ENCODE assay signal across 1 cellular context in genomic region chr3:131503328-131503650, GRCh38.
TF ChIP-seq lines count a peak whose summit lies in the region.

No MANE protein-coding gene starts in this region.

TF ChIP-seq in HepG2, 621 proteins besides CTCF, POLR2A, EP300 and RAD21 (continued from another document):
- TF ChIP-seq, protein P1, sequence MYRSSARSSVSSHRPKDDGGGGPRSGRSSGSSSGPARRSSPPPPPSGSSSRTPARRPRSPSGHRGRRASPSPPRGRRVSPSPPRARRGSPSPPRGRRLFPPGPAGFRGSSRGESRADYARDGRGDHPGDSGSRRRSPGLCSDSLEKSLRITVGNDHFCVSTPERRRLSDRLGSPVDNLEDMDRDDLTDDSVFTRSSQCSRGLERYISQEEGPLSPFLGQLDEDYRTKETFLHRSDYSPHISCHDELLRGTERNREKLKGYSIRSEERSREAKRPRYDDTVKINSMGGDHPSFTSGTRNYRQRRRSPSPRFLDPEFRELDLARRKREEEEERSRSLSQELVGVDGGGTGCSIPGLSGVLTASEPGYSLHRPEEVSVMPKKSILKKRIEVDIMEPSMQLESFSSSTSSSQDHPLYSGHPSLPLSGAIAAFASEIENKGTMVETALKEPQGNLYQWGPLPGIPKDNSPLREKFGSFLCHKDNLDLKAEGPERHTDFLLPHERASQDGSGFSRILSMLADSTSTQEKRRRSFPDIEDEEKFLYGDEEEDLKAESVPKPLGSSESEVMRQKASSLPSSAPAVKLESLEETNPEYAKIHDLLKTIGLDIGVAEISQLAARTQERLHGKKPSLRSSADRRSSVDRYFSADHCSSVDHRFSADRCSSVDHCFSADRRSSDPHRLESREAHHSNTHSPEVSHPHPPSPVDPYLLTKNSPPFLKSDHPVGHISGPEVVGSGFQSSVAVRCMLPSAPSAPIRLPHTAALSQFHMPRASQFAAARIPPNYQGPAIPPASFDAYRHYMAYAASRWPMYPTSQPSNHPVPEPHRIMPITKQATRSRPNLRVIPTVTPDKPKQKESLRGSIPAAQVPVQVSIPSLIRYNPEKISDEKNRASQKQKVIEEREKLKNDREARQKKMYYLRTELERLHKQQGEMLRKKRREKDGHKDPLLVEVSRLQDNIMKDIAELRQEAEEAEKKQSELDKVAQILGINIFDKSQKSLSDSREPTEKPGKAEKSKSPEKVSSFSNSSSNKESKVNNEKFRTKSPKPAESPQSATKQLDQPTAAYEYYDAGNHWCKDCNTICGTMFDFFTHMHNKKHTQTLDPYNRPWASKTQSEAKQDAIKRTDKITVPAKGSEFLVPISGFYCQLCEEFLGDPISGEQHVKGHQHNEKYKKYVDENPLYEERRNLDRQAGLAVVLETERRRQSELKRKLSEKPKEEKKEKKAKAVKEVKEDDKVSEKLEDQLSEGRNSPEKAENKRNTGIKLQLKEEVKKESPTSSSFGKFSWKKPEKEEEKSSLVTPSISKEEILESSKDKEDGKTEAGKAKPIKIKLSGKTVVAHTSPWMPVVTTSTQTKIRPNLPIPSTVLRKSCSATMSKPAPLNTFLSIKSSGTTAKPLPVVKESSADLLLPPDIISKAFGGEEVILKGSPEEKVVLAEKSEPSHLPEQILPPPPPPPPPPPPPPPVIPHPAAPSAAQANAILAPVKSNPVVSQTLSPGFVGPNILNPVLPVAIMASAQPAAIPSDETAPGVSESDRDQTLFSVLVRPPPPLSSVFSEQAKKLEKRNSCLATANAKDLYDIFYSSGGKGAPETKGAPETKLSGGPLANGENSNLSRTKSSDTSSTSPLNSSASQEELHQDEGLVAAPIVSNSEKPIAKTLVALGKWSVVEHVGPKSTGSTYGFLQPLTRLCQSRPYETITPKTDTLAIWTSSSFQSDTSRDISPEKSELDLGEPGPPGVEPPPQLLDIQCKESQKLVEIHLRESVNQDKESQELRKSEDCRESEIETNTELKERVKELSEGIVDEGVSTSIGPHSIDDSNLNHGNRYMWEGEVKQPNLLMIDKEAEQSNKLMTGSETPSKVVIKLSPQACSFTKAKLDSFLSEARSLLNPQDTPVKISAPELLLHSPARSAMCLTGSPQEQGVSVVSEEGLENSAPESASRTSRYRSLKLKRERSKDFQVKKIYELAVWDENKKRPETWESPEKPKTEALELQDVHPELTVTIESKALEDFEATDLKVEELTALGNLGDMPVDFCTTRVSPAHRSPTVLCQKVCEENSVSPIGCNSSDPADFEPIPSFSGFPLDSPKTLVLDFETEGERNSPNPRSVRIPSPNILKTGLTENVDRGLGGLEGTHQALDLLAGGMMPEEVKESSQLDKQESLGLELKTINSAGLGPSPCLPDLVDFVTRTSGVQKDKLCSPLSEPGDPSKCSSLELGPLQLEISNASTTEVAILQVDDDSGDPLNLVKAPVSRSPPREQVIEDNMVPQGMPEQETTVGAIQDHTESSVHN (CRISPR knock-in tag; IDR thresholded peaks at IDR 0.05) = no peak
